In the genomic region with DNA sequence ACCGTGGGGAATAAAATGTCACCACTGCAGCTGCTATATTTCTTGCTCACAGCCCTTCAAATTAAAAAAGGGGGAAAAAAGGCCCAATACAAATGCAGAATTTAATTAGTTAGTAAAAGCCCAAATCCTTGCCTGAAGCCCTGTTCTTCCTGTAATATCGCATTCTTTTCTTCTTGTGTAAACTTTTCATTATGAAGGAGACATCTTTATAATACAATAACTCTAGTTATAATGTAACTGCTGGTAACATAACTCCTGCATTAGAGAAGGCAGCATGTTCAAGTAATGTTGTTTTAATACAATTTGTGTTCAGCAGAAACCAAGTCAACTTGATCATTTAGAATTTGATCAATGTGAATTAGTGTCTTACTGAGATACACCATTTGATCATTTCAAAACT, we compare ENCODE assay signal across 28 cellular contexts.
"Had no signal": no experiment of that assay in that cellular context is flagged by ENCODE, and none has a peak within 500 bp of the region (broad histone marks: within the 10 kb centered on the region; RNA-seq: fewer than 3 reads in every experiment).

No MANE protein-coding gene starts in this region.

- H3K4me3 Mint-ChIP-seq: activated CD4-positive, alpha-beta T cell treated with anti-CD3 and anti-CD28 coated beads, Interleukin-2, amount 10 ng/mL, durations not matched to agents 24 days and 14 days; activated CD8-positive, alpha-beta T cell treated with anti-CD3 and anti-CD28 coated beads for 36 hours; activated naive CD4-positive, alpha-beta T cell treated with anti-CD3 and anti-CD28 coated beads, Interleukin-2, amount 50 U/mL, for 24 hours; activated naive CD8-positive, alpha-beta T cell treated with anti-CD3 and anti-CD28 coated beads, Interleukin-2, amount 10 ng/mL, durations not matched to agents 7 days and 5 days; activated T-cell treated with anti-CD3 and anti-CD28 coated beads, Interleukin-2, amount 50 U/mL, for 72 hours; activated T-helper 17 cell treated with anti-CD3 and anti-CD28 coated beads, Interleukin-2, amount 50 U/mL, for 72 hours had no signal

- DNase-seq: activated CD4-positive, alpha-beta T cell treated with anti-CD3 and anti-CD28 coated beads, Interleukin-2, amount 10 ng/mL, durations not matched to agents 24 days and 14 days; activated CD4-positive, alpha-beta T cell treated with anti-CD3 and anti-CD28 coated beads, Interleukin-2, amount 50 U/mL, for 4 hours; activated CD8-positive, alpha-beta T cell treated with anti-CD3 and anti-CD28 coated beads for 36 hours; activated effector memory CD4-positive, alpha-beta T cell treated with anti-CD3 and anti-CD28 coated beads, Interleukin-2, amount 50 U/mL, for 16 hours; activated naive CD4-positive, alpha-beta T cell; activated naive CD8-positive, alpha-beta T cell treated with anti-CD3 and anti-CD28 coated beads, Interleukin-2, amount 10 ng/mL, durations not matched to agents 7 days and 5 days; activated T-cell treated with anti-CD3 and anti-CD28 coated beads, Interleukin-2, amount 50 U/mL, for 1 hour; activated T-cell treated with anti-CD3 and anti-CD28 coated beads, Interleukin-2, amount 50 U/mL, for 72 hours; amygdala; NCI-H1105; NCI-H1417 treated with DMSO at 0.1 percent for 48 hours; NCI-H187 treated with DMSO at 0.1 percent for 48 hours; NCI-H2081; NCI-H2171; NCI-H2227 treated with DMSO at 0.1 percent for 48 hours; NCI-H446; NCI-H524; NCI-H69; Peyer's patch; RPMI8226; SHP77 treated with DMSO at 0.1 percent for 48 hours; T1000 had no signal

- H3K27me3 Mint-ChIP-seq: activated CD4-positive, alpha-beta T cell treated with anti-CD3 and anti-CD28 coated beads, Interleukin-2, amount 10 ng/mL, durations not matched to agents 24 days and 14 days; activated CD8-positive, alpha-beta T cell treated with anti-CD3 and anti-CD28 coated beads for 36 hours; activated naive CD4-positive, alpha-beta T cell treated with anti-CD3 and anti-CD28 coated beads, Interleukin-2, amount 50 U/mL, for 24 hours; activated naive CD8-positive, alpha-beta T cell treated with anti-CD3 and anti-CD28 coated beads, Interleukin-2, amount 10 ng/mL, durations not matched to agents 7 days and 5 days; activated T-helper 17 cell treated with anti-CD3 and anti-CD28 coated beads, Interleukin-2, amount 50 U/mL, for 72 hours had no signal

- H3K36me3 ChIP-seq: ascending aorta, breast epithelium had no signal

- H3K9me3 Mint-ChIP-seq: activated CD8-positive, alpha-beta T cell treated with anti-CD3 and anti-CD28 coated beads for 36 hours; activated naive CD4-positive, alpha-beta T cell treated with anti-CD3 and anti-CD28 coated beads, Interleukin-2, amount 50 U/mL, for 24 hours; activated T-cell treated with anti-CD3 and anti-CD28 coated beads, Interleukin-2, amount 50 U/mL, for 72 hours had no signal

- H3K9me3 ChIP-seq: ascending aorta, breast epithelium, Peyer's patch, SJSA1 had no signal

- H3K27ac Mint-ChIP-seq: activated CD4-positive, alpha-beta T cell treated with anti-CD3 and anti-CD28 coated beads, Interleukin-2, amount 10 ng/mL, durations not matched to agents 24 days and 14 days; activated CD8-positive, alpha-beta T cell treated with anti-CD3 and anti-CD28 coated beads for 36 hours; activated naive CD4-positive, alpha-beta T cell treated with anti-CD3 and anti-CD28 coated beads, Interleukin-2, amount 50 U/mL, for 24 hours; activated naive CD8-positive, alpha-beta T cell treated with anti-CD3 and anti-CD28 coated beads, Interleukin-2, amount 10 ng/mL, durations not matched to agents 7 days and 5 days; activated T-cell treated with anti-CD3 and anti-CD28 coated beads, Interleukin-2, amount 50 U/mL, for 72 hours; activated T-helper 17 cell treated with anti-CD3 and anti-CD28 coated beads, Interleukin-2, amount 50 U/mL, for 72 hours had no signal

- H3K27me3 ChIP-seq: ascending aorta, breast epithelium, Peyer's patch, SJSA1 had no signal

- H3K4me3 ChIP-seq: ascending aorta, breast epithelium, K562, Peyer's patch, SJSA1 had no signal

- ATAC-seq: activated CD8-positive, alpha-beta T cell treated with anti-CD3 and anti-CD28 coated beads for 36 hours; activated T-cell treated with anti-CD3 and anti-CD28 coated beads, Interleukin-2, amount 50 U/mL, for 72 hours; activated T-helper 17 cell treated with anti-CD3 and anti-CD28 coated beads, Interleukin-2, amount 50 U/mL, for 72 hours; K562 had no signal

- H3K4me1 ChIP-seq: ascending aorta, breast epithelium, Peyer's patch, SJSA1 had no signal

- H3K27ac ChIP-seq: ascending aorta, breast epithelium, Peyer's patch, SJSA1 had no signal
